Comparison of ENCODE assay signal across 17 cellular contexts in the genomic region with DNA sequence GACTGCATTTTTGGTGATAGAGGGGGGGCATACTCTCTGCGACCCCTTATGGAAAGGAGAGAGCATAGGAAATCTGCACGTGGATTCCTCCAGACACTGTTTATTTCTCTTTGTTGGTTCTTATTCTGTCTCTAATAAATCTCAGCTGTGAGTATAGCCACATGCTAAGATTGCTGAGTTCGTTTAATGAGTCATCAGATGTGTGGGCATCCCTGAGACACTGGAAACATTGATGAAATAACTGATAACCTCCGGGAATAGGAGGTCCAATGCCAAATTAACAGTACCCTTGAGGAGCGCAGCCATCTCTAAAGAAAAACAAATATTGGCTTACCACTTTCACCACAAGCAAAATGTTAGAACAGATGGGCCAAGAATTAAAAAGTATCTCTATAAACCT.
DNase-seq lines count a peak whose midpoint lies in the region; TF ChIP-seq lines count a peak whose summit lies in the region.
"Had no signal": no experiment of that assay in that cellular context is flagged by ENCODE, and none has a peak within 500 bp of the region (broad histone marks: within the 10 kb centered on the region; RNA-seq: fewer than 3 reads in every experiment).

No MANE protein-coding gene starts in this region.

- TF ChIP-seq CTCF in astrocyte of the spinal cord (IDR thresholded peaks at IDR 0.05; ENCODE audit: low read depth, low read length): no peak

- DNase-seq in COLO829 (ENCODE audit: low spot score) (peak; percentile 91), M059J (ENCODE audit: low read depth) (peak; percentile 1), astrocyte of the spinal cord (ENCODE audit: low read depth, low spot score) (peak; percentile 9), non-pigmented ciliary epithelial cell (ENCODE audit: low read depth) (peak; percentile 3), KG1 (lab: John Stamatoyannopoulos, UW) (no peak), NCI-H82 treated with DMSO at 0.1 percent for 48 hours (lab: John Stamatoyannopoulos, UW; ENCODE audit: unreplicated experiment) (no peak), NCI-H2227 (lab: John Stamatoyannopoulos, UW; ENCODE audit: unreplicated experiment) (no peak)
- DNase-seq: AML-193; CD4-positive, alpha-beta T cell; DMS79; GF-D8; GM23248; MV-4-11; NCI-H1417 treated with DMSO at 0.1 percent for 48 hours; NCI-H2029 treated with DMSO at 0.1 percent for 48 hours; NCI-H524 treated with DMSO at 0.1 percent for 48 hours; NK-92 treated with Interleukin-12 subunit alpha and Interleukin-12 subunit beta, amount 100 ng/mL, for 24 hours had no signal

- H3K4me3 ChIP-seq in astrocyte of the spinal cord (ENCODE audit: low read depth, low read length): no peak overlapping the region
- H3K4me3 ChIP-seq: GM23248 had no signal

- in situ Hi-C loops in astrocyte of the spinal cord (cut with HindIII; ENCODE audit: low sequenced_read_pairs): no loop called here

Comparison
In these comparisons a context has a peak if more than half of its experiments do, and no peak if none do; other contexts are left out.
1. DNase-seq: peak in COLO829 (single experiment), M059J (single experiment), astrocyte of the spinal cord (single experiment) and non-pigmented ciliary epithelial cell (single experiment); none in KG1 (single experiment), NCI-H82 treated with DMSO at 0.1 percent for 48 hours (single experiment) and NCI-H2227 (single experiment).